1 cellular context compared by ENCODE assay signal in genomic region chr2:57614988-57615387, GRCh38.
TF ChIP-seq lines count a peak whose summit lies in the region.

No MANE protein-coding gene starts in this region.

TF ChIP-seq in GM23338, 12 proteins besides CTCF, POLR2A, EP300 and RAD21 (continued from another document):
- TF ChIP-seq, protein P1, sequence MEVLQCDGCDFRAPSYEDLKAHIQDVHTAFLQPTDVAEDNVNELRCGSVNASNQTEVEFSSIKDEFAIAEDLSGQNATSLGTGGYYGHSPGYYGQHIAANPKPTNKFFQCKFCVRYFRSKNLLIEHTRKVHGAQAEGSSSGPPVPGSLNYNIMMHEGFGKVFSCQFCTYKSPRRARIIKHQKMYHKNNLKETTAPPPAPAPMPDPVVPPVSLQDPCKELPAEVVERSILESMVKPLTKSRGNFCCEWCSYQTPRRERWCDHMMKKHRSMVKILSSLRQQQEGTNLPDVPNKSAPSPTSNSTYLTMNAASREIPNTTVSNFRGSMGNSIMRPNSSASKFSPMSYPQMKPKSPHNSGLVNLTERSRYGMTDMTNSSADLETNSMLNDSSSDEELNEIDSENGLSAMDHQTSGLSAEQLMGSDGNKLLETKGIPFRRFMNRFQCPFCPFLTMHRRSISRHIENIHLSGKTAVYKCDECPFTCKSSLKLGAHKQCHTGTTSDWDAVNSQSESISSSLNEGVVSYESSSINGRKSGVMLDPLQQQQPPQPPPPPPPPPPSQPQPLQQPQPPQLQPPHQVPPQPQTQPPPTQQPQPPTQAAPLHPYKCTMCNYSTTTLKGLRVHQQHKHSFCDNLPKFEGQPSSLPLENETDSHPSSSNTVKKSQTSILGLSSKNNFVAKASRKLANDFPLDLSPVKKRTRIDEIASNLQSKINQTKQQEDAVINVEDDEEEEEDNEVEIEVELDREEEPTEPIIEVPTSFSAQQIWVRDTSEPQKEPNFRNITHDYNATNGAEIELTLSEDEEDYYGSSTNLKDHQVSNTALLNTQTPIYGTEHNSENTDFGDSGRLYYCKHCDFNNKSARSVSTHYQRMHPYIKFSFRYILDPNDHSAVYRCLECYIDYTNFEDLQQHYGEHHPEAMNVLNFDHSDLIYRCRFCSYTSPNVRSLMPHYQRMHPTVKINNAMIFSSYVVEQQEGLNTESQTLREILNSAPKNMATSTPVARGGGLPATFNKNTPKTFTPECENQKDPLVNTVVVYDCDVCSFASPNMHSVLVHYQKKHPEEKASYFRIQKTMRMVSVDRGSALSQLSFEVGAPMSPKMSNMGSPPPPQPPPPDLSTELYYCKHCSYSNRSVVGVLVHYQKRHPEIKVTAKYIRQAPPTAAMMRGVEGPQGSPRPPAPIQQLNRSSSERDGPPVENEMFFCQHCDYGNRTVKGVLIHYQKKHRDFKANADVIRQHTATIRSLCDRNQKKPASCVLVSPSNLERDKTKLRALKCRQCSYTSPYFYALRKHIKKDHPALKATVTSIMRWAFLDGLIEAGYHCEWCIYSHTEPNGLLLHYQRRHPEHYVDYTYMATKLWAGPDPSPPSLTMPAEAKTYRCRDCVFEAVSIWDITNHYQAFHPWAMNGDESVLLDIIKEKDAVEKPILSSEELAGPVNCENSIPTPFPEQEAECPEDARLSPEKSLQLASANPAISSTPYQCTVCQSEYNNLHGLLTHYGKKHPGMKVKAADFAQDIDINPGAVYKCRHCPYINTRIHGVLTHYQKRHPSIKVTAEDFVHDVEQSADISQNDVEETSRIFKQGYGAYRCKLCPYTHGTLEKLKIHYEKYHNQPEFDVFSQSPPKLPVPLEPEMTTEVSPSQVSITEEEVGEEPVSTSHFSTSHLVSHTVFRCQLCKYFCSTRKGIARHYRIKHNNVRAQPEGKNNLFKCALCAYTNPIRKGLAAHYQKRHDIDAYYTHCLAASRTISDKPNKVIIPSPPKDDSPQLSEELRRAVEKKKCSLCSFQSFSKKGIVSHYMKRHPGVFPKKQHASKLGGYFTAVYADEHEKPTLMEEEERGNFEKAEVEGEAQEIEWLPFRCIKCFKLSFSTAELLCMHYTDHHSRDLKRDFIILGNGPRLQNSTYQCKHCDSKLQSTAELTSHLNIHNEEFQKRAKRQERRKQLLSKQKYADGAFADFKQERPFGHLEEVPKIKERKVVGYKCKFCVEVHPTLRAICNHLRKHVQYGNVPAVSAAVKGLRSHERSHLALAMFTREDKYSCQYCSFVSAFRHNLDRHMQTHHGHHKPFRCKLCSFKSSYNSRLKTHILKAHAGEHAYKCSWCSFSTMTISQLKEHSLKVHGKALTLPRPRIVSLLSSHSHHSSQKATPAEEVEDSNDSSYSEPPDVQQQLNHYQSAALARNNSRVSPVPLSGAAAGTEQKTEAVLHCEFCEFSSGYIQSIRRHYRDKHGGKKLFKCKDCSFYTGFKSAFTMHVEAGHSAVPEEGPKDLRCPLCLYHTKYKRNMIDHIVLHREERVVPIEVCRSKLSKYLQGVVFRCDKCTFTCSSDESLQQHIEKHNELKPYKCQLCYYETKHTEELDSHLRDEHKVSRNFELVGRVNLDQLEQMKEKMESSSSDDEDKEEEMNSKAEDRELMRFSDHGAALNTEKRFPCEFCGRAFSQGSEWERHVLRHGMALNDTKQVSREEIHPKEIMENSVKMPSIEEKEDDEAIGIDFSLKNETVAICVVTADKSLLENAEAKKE (CRISPR knock-in tag; IDR thresholded peaks at IDR 0.05): no peak
- TF ChIP-seq EZH2 (IDR thresholded peaks at IDR 0.05; ENCODE audit: low read depth, unreplicated experiment) (no peak), CREB1 (CRISPR knock-in tag; IDR thresholded peaks at IDR 0.05; ENCODE audit: low read depth) (no peak), POLR2AphosphoS5 (IDR thresholded peaks at IDR 0.05; ENCODE audit: low read depth) (no peak), STAT1 (IDR thresholded peaks at IDR 0.05; ENCODE audit: unreplicated experiment) (no peak), EZH2phosphoT487 (IDR thresholded peaks at IDR 0.05; ENCODE audit: unreplicated experiment) (no peak), JUNB (IDR thresholded peaks at IDR 0.05; ENCODE audit: unreplicated experiment) (no peak), REST (IDR thresholded peaks at IDR 0.05; ENCODE audit: unreplicated experiment) (no peak)
